Comparison of ENCODE assay signal across 8 cellular contexts in the genomic region with DNA sequence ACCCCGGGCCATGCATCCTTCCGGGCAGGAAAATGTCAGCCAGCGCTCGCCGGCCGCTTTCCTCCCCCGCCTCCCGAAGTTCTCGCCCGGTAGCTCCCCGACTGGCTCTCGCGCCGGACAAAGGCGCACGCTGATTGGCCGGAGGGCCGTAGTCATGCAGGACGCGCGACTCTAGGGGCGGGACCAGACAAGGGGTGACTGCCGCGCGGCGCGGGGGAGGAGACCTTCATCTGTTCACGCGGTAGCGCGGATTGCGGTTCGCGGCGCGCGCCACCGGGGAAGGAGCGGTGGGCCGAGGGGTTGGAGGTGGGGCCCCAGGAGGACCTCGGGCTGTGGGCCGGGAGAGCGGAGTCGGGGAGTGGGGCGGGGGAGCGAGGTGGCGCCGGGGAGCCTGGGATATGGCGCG. TPM values are rescaled to one million over a fixed set of nuclear protein-coding genes. Genes with fewer than 3 reads are reported as not detected.
A peak's percentile ranks its signal among the peaks of the same experiment; 100 is the strongest.
DNase-seq lines count a peak whose midpoint lies in the region; ATAC-seq, FAIRE-seq and TF ChIP-seq lines count a peak whose summit lies in the region.

A gene (plus strand): TSS at position 221 of the 406 bp plus-strand sequence. CDS start 178 bp downstream, at position 399.

- H3K4me3 ChIP-seq in BE2C (ENCODE audit: low read depth, low read length), result peak within 1 kb of the TSS; percentile 96
- H3K4me3 ChIP-seq in kidney (ENCODE audit: low read length in 2 of 2), result peak within 1 kb of the TSS; percentile 86 to 95

- TF ChIP-seq CTCF in BE2C (IDR thresholded peaks at IDR 0.05; ENCODE audit: low read depth, low read length) (no peak), kidney (IDR thresholded peaks at IDR 0.05; ENCODE audit: borderline replicate concordance, extremely low read depth, insufficient read depth) (peak; percentile 11)

- peak within 1 kb of the TSS; percentile 65 to 93 for H3K27ac ChIP-seq in kidney (ENCODE audit: low read depth in 2 of 2, low read length in 2 of 2)

- intact Hi-C loops in kidney (cut with DNase I), result no loop called here

- no peaks in the 10 kb centered on the region for H3K9me3 ChIP-seq in BE2C
- no peaks in the 10 kb centered on the region for H3K9me3 ChIP-seq in kidney (ENCODE audit: control insufficient read depth in 1 of 2, low read length in 2 of 2)

- H3K36me3 ChIP-seq in BE2C (peaks cover 14% of the 10 kb centered on the region), kidney (ENCODE audit: control insufficient read depth in 1 of 2, insufficient read depth in 2 of 2, low read length in 2 of 2) (no peaks in the 10 kb centered on the region)

- peak within 1 kb of the TSS; percentile 79 for H3K9ac ChIP-seq in kidney (ENCODE audit: low read length in 2 of 2)

- no peaks in the 10 kb centered on the region for H3K27me3 ChIP-seq in BE2C

- FAIRE-seq in GM19239 (lab: Jason Lieb, UNC) (peak; percentile 97), kidney (lab: Jason Lieb, UNC) (no peak)

- H3K4me1 ChIP-seq in BE2C (no peaks in the 10 kb centered on the region), kidney (ENCODE audit: control insufficient read depth in 1 of 2, insufficient read depth in 1 of 2, low read depth in 1 of 2, low read length in 2 of 2) (peaks cover 7 to 13% of the 10 kb centered on the region in 2 donors)

- peak; percentile 99 for DNase-seq in BE2C
- DNase-seq in GM19239 (ENCODE audit: insufficient read length, low spot score), result peak; percentile 93
- DNase-seq in NCI-H510A treated with DMSO at 0.1 percent for 48 hours (lab: John Stamatoyannopoulos, UW), result peak; percentile 91
- peak; percentile 77 for DNase-seq in activated CD4-positive, alpha-beta T cell treated with anti-CD3 and anti-CD28 coated beads for 1 hour
- peak; percentile 96 for DNase-seq in cerebellum (ENCODE audit: low spot score)
- DNase-seq in kidney, result peak; percentile 99
- DNase-seq in stimulated activated CD4-positive, alpha-beta T cell treated with anti-CD3 and anti-CD28 coated beads, Interleukin-15, amount 100 ng/mL, for 1 hour (ENCODE audit: low read depth in 1 of 2, low spot score in 1 of 2), result peak; percentile 78 to 83

- ATAC-seq in HG03442 (IDR thresholded peaks at IDR 0.05; ENCODE audit: unreplicated experiment), result peak; percentile 95

RNA-seq across cellular contexts. Expression of the gene that starts here (rescaled TPM):
- 11.0 TPM for polyA plus RNA-seq in BE2C (2012; ENCODE audit: insufficient read depth, insufficient read length, low read depth)
- total RNA-seq in cerebellum, result 30.8 TPM
- 6.8 TPM for total RNA-seq in kidney
- polyA plus RNA-seq in kidney (ENCODE audit: insufficient read depth, low read depth, low replicate concordance), result 2.9 TPM

Comparison
In these comparisons a context has a peak if more than half of its experiments do, and no peak if none do; other contexts are left out.
1. Peak in every context shown above with its lines: DNase-seq, ATAC-seq, H3K4me3 ChIP-seq and H3K27ac ChIP-seq.